1 cellular context compared by ENCODE assay signal in genomic region chr19:1395194-1396018, GRCh38.
TF ChIP-seq lines count a peak whose summit lies in the region.

No MANE protein-coding gene starts in this region.

TF ChIP-seq in HEK293, 187 proteins besides CTCF, POLR2A, EP300 and RAD21 (continued from another document):
- TF ChIP-seq ZNF488 (tag by site-specific recombination; IDR thresholded peaks at IDR 0.05) (no peak), ZFP3 (tag by site-specific recombination; IDR thresholded peaks at IDR 0.05; ENCODE audit: low read depth) (no peak), ZNF324 (tag by site-specific recombination; IDR thresholded peaks at IDR 0.05) (no peak), ZBTB8A (tag by site-specific recombination; IDR thresholded peaks at IDR 0.05) (peak; percentile 58), HIC1 (tag by site-specific recombination; IDR thresholded peaks at IDR 0.05) (peak; percentile 45; the same call in 1 of the 2 replicates), GLI2 (tag by site-specific recombination; IDR thresholded peaks at IDR 0.05; ENCODE audit: borderline replicate concordance, low read depth) (no peak), ZFHX2 (tag by site-specific recombination; conservative IDR thresholded peaks at IDR 0.05) (peak; percentile 97), ZNF707 (tag by site-specific recombination; IDR thresholded peaks at IDR 0.05) (no peak), ZNF433 (tag by site-specific recombination; IDR thresholded peaks at IDR 0.05; ENCODE audit: low read depth) (no peak), ZNF610 (tag by site-specific recombination; IDR thresholded peaks at IDR 0.05; ENCODE audit: borderline replicate concordance) (no peak), FEZF1 (tag by site-specific recombination; IDR thresholded peaks at IDR 0.05) (no peak), ZNF114 (tag by site-specific recombination; IDR thresholded peaks at IDR 0.05) (no peak), ZNF830 (tag by site-specific recombination; IDR thresholded peaks at IDR 0.05; ENCODE audit: low read depth) (no peak), ZNF138 (tag by site-specific recombination; IDR thresholded peaks at IDR 0.05; ENCODE audit: borderline replicate concordance) (no peak), SP3 (tag by site-specific recombination; IDR thresholded peaks at IDR 0.05) (no peak), ZNF785 (tag by site-specific recombination; IDR thresholded peaks at IDR 0.05) (no peak), ZNF658 (tag by site-specific recombination; IDR thresholded peaks at IDR 0.05) (no peak), ZNF398 (tag by site-specific recombination; IDR thresholded peaks at IDR 0.05) (no peak), ZNF354C (tag by site-specific recombination; IDR thresholded peaks at IDR 0.05; ENCODE audit: borderline replicate concordance, low read depth) (no peak), EGR2 (tag by site-specific recombination; IDR thresholded peaks at IDR 0.05; ENCODE audit: low read depth) (peak; percentile 95), ZNF214 (tag by site-specific recombination; IDR thresholded peaks at IDR 0.05; ENCODE audit: borderline replicate concordance) (no peak), PBX3 (CRISPR knock-in tag; IDR thresholded peaks at IDR 0.05) (0 out of 2 replicates have a peak, but pooled peaks have one; percentile 32), ZBTB1 (tag by site-specific recombination; IDR thresholded peaks at IDR 0.05) (no peak)
